ENCODE assay signal across 8 cellular contexts in genomic region chr1:6359568-6360496, GRCh38. TPM values are rescaled to one million over a fixed set of nuclear protein-coding genes. Genes with fewer than 3 reads are reported as not detected.
DNase-seq lines count a peak whose midpoint lies in the region; ATAC-seq and TF ChIP-seq lines count a peak whose summit lies in the region.

No MANE protein-coding gene starts in this region.

- intact Hi-C loops in mammary epithelial cell (cut with micrococcal nuclease) (loop anchor here (5.0 kb wide), 1 partner anchor 857 kb away; no protein-coding TSS in a partner anchor), right lobe of liver (cut with DNase I) (loop anchor here in 1 of 2 donors (5.0 kb wide), 1 partner anchor 42 kb away; no protein-coding TSS in a partner anchor)

- TF ChIP-seq CTCF in AG04450 (IDR thresholded peaks at IDR 0.05; ENCODE audit: low read depth, low read length) (no peak), mammary epithelial cell (conservative IDR thresholded peaks at IDR 0.05 in 1 of 2, IDR thresholded peaks at IDR 0.05 in 1 of 2; ENCODE audit: extremely low read depth in 1 of 2, insufficient read depth in 1 of 2, low read depth in 1 of 2, low read length in 2 of 2) (no peak), right lobe of liver (IDR thresholded peaks at IDR 0.05) (peak in 2 of 4 donors; percentile 12 to 18)

- H3K9me3 ChIP-seq in AG04450 (ENCODE audit: control insufficient read depth, insufficient read depth, low read length) (no peaks in the 10 kb centered on the region; the same call in 1 of the 2 replicates), mammary epithelial cell (replicated peaks; ENCODE audit: insufficient read depth, low read length) (no peaks in the 10 kb centered on the region), right lobe of liver (no peaks in the 10 kb centered on the region)

- no peak overlapping the region for H2AFZ ChIP-seq in mammary epithelial cell (ENCODE audit: low read depth, low read length)

- peak; percentile 69 for ATAC-seq in GM19023 (IDR thresholded peaks at IDR 0.05; ENCODE audit: unreplicated experiment)
- ATAC-seq in HG03159 (IDR thresholded peaks at IDR 0.05; ENCODE audit: unreplicated experiment), result peak; percentile 86
- peak; percentile 87 to 89 (median 88) for ATAC-seq in right lobe of liver

- peaks cover 84% of the 10 kb centered on the region for H3K79me2 ChIP-seq in mammary epithelial cell (ENCODE audit: insufficient read depth, low read length)

- H3K4me3 ChIP-seq in AG04450 (ENCODE audit: low read depth, low read length) (peak overlapping the region; percentile 7), mammary epithelial cell (replicated peaks in 1 of 3; ENCODE audit: insufficient read depth in 1 of 3, low read depth in 2 of 3, low read length in 3 of 3) (no peak overlapping the region), right lobe of liver (peak overlapping the region in 1 of 3 donors; percentile 9)

- H3K36me3 ChIP-seq in mammary epithelial cell (ENCODE audit: insufficient read depth, low read length) (no peaks in the 10 kb centered on the region), right lobe of liver (no peaks in the 10 kb centered on the region)

- in situ Hi-C loops in mammary epithelial cell (cut with MboI; ENCODE audit: low sequenced_read_pairs in 2 of 2), result loop anchor here (5.0 to 10.0 kb wide), 3 partner anchors 42 to 77 kb away; partner anchors contain the start of gene HES2 (in 1 of the 2)

- dilution Hi-C loops in mammary epithelial cell (cut with HindIII; ENCODE audit: low sequenced_read_pairs), result no loop called here

- H3K27me3 ChIP-seq in AG04450 (ENCODE audit: control insufficient read depth, insufficient read depth, low read length), result no peaks in the 10 kb centered on the region
- H3K27me3 ChIP-seq in mammary epithelial cell (ENCODE audit: insufficient read depth, low read length), result no peaks in the 10 kb centered on the region
- no peaks in the 10 kb centered on the region for H3K27me3 ChIP-seq in right lobe of liver

- H3K4me2 ChIP-seq in mammary epithelial cell (ENCODE audit: insufficient read depth, low read depth, low read length), result peak overlapping the region; percentile 47

- POLR2A ChIA-PET in AG04450 (lab: Yijun Ruan, JAX), result interaction anchor here (0.9 to 1.2 kb wide), 3 partner anchors 12 to 37 kb away, joined by 3 to 6 read pairs (median 3); partner anchors contain the start of gene ACOT7

- no peaks in the 10 kb centered on the region for H4K20me1 ChIP-seq in mammary epithelial cell (ENCODE audit: insufficient read depth, low read length)

- H3K4me1 ChIP-seq in mammary epithelial cell (ENCODE audit: insufficient read depth, low read length) (peaks cover 45% of the 10 kb centered on the region), right lobe of liver (peaks cover 0 to 55% (median 24%) of the 10 kb centered on the region in 4 donors)

- peak; percentile 48 for TF ChIP-seq POLR2A in right lobe of liver (IDR thresholded peaks at IDR 0.05)

- DNase-seq in AG04450 (ENCODE audit: low read depth, low spot score) (peak; percentile 47), T-helper 2 cell (peak in 4 of 5 experiments; percentile 8 to 85 (median 34)), mammary epithelial cell (peak; percentile 73), right lobe of liver (peak; percentile 88 to 93 (median 93)), SHP77 treated with DMSO at 0.1 percent for 48 hours (lab: John Stamatoyannopoulos, UW) (no peak)
- DNase-seq in stimulated activated CD8-positive, alpha-beta memory T cell treated with anti-CD3 and anti-CD28 coated beads, Interleukin-2, amount 100 ng/mL, for 48 hours (ENCODE audit: low read depth in 2 of 2), result peak; percentile 41 to 52

- 60% methylated on average over 16 of the region's 17 CpGs for WGBS in mammary epithelial cell (ENCODE audit: low coverage, missing lambda C conversion rate)
- WGBS in right lobe of liver (ENCODE audit: insufficient coverage, low coverage, low lambda C conversion rate, missing lambda C conversion rate), result 25% methylated on average over 9 of the region's 17 CpGs

- no TSS peak for BruUV-seq in mammary epithelial cell (replicated peaks; lab: Mats Ljungman, UMichigan)

- H3K27ac ChIP-seq in AG04450 (ENCODE audit: low read depth, low read length) (peak overlapping the region; percentile 89), mammary epithelial cell (ENCODE audit: insufficient read depth, low read depth, low read length) (peak overlapping the region; percentile 54), right lobe of liver (peak overlapping the region; percentile 66 to 88 (median 80))

- CTCF ChIA-PET in AG04450 (lab: Charles Lee) (interaction anchor here (0.6 to 5.8 kb wide), 9 partner anchors 11 to 155 kb away, joined by 3 to 79 read pairs (median 4); no protein-coding TSS in a partner anchor), mammary epithelial cell (lab: Charles Lee; ENCODE audit: low non-redundant PET) (no interaction called here)

- H3K9ac ChIP-seq in mammary epithelial cell (ENCODE audit: insufficient read depth, low read length), result peak overlapping the region; percentile 63

RNA-seq across cellular contexts. Expression of gene ACOT7, which starts 33.7 kb away (rescaled TPM):
- polyA plus RNA-seq in AG04450 (2011; rRNA removed) (80.1 and 102 TPM in 2 replicates), mammary epithelial cell (365 TPM)
- polyA minus RNA-seq in AG04450 (2011; rRNA and poly(A)+ RNA removed), result 38.7 and 51.3 TPM in 2 replicates
- total RNA-seq in mammary epithelial cell (100 to 1,000 TPM in 1 of 2 donors, 10 to 100 TPM in 1; 67.2 to 193 TPM), right lobe of liver (10 to 100 TPM; 10.8 to 19.7 (median 14.1) TPM)
- 208 TPM for polyA minus RNA-seq in mammary epithelial cell

RNA-seq across cellular contexts. Expression of gene HES2, which starts 59.9 kb away (rescaled TPM):
- not detected in 2 replicates for polyA plus RNA-seq in AG04450 (2011; rRNA removed)
- not detected in 2 replicates for polyA minus RNA-seq in AG04450 (2011; rRNA and poly(A)+ RNA removed)
- 10 to 100 TPM; 54.3 to 70.8 TPM for total RNA-seq in mammary epithelial cell
- polyA plus RNA-seq in mammary epithelial cell, result 29.0 TPM
- 21.4 TPM for polyA minus RNA-seq in mammary epithelial cell
- 1 to 10 TPM in 1 of 6 experiments, under 1 TPM in 2, not detected in 3; 0.27 to 1.2 (median 0.68) TPM for total RNA-seq in right lobe of liver

Comparison
In these comparisons a context has a peak if more than half of its experiments do, and no peak if none do; other contexts are left out.
1. RNA of gene HES2, which starts 59.9 kb away (total RNA-seq): 54.3 to 70.8 TPM in mammary epithelial cell; 0.27 to 1.2 TPM in right lobe of liver; every median in the first group is over 10 times any median in the second.
2. Peak in every context shown above with its lines, with median percentiles within 50 percentile points of each other: H3K27ac ChIP-seq and ATAC-seq.